Comparison of ENCODE assay signal across 8 cellular contexts in the genomic region with DNA sequence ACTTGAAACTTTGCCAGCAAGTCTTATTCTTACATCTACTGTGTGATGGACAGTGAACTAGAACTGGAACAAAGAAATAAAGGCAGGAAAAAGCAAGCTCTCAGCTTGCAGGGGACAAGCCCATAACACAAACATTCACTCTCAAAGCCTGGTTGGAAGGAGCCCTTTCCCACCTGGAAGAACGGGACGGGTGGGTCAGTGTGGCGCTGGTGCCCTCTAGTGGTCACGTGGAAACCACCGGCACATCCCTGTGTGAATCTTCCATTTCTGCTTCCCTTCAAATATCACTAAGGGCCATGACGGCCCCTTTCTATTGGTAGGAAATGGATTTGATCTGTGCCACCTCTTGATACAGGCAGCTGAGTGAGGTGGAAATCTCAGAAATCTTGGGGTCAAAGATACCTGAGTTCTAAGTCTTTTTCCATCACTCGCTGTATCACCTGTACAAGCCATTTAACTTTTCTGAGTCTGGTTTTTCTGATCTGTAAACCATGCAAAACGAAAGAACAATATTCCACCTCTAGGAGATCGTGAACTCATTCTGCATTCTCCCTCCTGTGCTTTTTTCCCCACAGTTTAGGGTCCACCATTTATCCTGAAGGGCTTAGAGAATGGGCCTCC.
DNase-seq lines count a peak whose midpoint lies in the region; ATAC-seq and TF ChIP-seq lines count a peak whose summit lies in the region.

No MANE protein-coding gene starts in this region.

- H3K9me3 ChIP-seq in tibial nerve = peaks cover 0 to 14% (median 0%) of the 10 kb centered on the region in 4 donors

- POLR2A ChIA-PET in AG04449 (lab: Yijun Ruan, JAX) = no interaction called here
- POLR2A ChIA-PET in activated CD8-positive, alpha-beta T cell treated with anti-CD3 and anti-CD28 coated beads for 36 hours (lab: Charles Lee) = no interaction called here

- 26 to 27% methylated on average over 9 of the region's 9 CpGs for WGBS in tibial nerve, 2 donors

- H3K4me1 ChIP-seq in tibial nerve = peaks cover 0 to 8% (median 0%) of the 10 kb centered on the region in 4 donors

- TF ChIP-seq EP300 in tibial nerve (IDR thresholded peaks at IDR 0.05) = no peak

- CTCF ChIA-PET in AG04449 (lab: Yijun Ruan, JAX) = interaction anchor here (0.7 to 4.4 kb wide), 11 partner anchors 10 to 609 kb away, joined by 3 to 31 read pairs (median 3); no protein-coding TSS in a partner anchor
- CTCF ChIA-PET in activated CD8-positive, alpha-beta T cell treated with anti-CD3 and anti-CD28 coated beads for 36 hours (lab: Charles Lee) = interaction anchor here (0.6 to 1.8 kb wide), 5 partner anchors 64 to 528 kb away, joined by 3 to 6 read pairs (median 3); no protein-coding TSS in a partner anchor

- intact Hi-C loops in activated CD8-positive, alpha-beta T cell treated with anti-CD3 and anti-CD28 coated beads for 36 hours (cut with micrococcal nuclease) = no loop called here

- no peaks in the 10 kb centered on the region for H3K9me3 Mint-ChIP-seq in activated CD8-positive, alpha-beta T cell treated with anti-CD3 and anti-CD28 coated beads for 36 hours
- peaks cover 0 to 21% (median 4%) of the 10 kb centered on the region in 7 donors for H3K9me3 Mint-ChIP-seq in naive B cell

- no peak for TF ChIP-seq POLR2A in tibial nerve (IDR thresholded peaks at IDR 0.05)

- H3K36me3 Mint-ChIP-seq in activated CD8-positive, alpha-beta T cell treated with anti-CD3 and anti-CD28 coated beads for 36 hours (ENCODE audit: low read depth) = no peaks in the 10 kb centered on the region
- H3K36me3 Mint-ChIP-seq in naive B cell = no peaks in the 10 kb centered on the region

- no peak overlapping the region for H3K4me3 ChIP-seq in AG04449 (ENCODE audit: low read depth, low read length)
- H3K4me3 ChIP-seq in GM12864 (ENCODE audit: low read depth, low read length) = no peak overlapping the region
- H3K4me3 ChIP-seq in tibial nerve = no peak overlapping the region

- no peaks in the 10 kb centered on the region for H3K4me1 Mint-ChIP-seq in activated CD8-positive, alpha-beta T cell treated with anti-CD3 and anti-CD28 coated beads for 36 hours (ENCODE audit: low read depth)
- no peaks in the 10 kb centered on the region for H3K4me1 Mint-ChIP-seq in naive B cell

- DNase-seq in AG04449 (ENCODE audit: low read depth, low spot score) (no peak), GM12864 (ENCODE audit: low read depth) (no peak), NCI-H2029 (lab: John Stamatoyannopoulos, UW) (peak; percentile 44), naive B cell (peak; percentile 2), tibial nerve (ENCODE audit: low spot score in 2 of 2) (peak in 1 of 2 donors; percentile 54)
- DNase-seq in activated CD8-positive, alpha-beta T cell treated with anti-CD3 and anti-CD28 coated beads for 36 hours = peak; percentile 39

- no peak overlapping the region for H3K27ac Mint-ChIP-seq in activated CD8-positive, alpha-beta T cell treated with anti-CD3 and anti-CD28 coated beads for 36 hours
- no peak overlapping the region for H3K27ac Mint-ChIP-seq in naive B cell

- H3K4me3 Mint-ChIP-seq in activated CD8-positive, alpha-beta T cell treated with anti-CD3 and anti-CD28 coated beads for 36 hours = no peak overlapping the region
- H3K4me3 Mint-ChIP-seq in naive B cell = no peak overlapping the region

- no peak overlapping the region for H3K27ac ChIP-seq in tibial nerve

- TF ChIP-seq CTCF in AG04449 (IDR thresholded peaks at IDR 0.05; ENCODE audit: insufficient read depth, low read length, missing control alignments) (peak; percentile 91), GM12864 (IDR thresholded peaks at IDR 0.05; ENCODE audit: low read depth, low read length, missing control alignments) (peak; percentile 97), tibial nerve (IDR thresholded peaks at IDR 0.05) (peak; percentile 66 to 73 (median 68))
- TF ChIP-seq CTCF in activated CD8-positive, alpha-beta T cell treated with anti-CD3 and anti-CD28 coated beads for 36 hours (IDR thresholded peaks at IDR 0.05) = peak; percentile 83

- H3K27me3 Mint-ChIP-seq in activated CD8-positive, alpha-beta T cell treated with anti-CD3 and anti-CD28 coated beads for 36 hours = peaks cover 12% of the 10 kb centered on the region
- peaks cover 9 to 20% (median 13%) of the 10 kb centered on the region in 3 donors for H3K27me3 Mint-ChIP-seq in naive B cell

- peaks cover 0 to 15% of the 10 kb centered on the region in 2 donors for H3K27me3 ChIP-seq in tibial nerve

- peak; percentile 37 for ATAC-seq in activated CD8-positive, alpha-beta T cell treated with anti-CD3 and anti-CD28 coated beads for 36 hours
- ATAC-seq in esophagus mucosa = peak; percentile 63
- ATAC-seq in naive B cell (ENCODE audit: low read depth in 2 of 2) = no peak
- no peak for ATAC-seq in HG02973 (IDR thresholded peaks at IDR 0.05; ENCODE audit: unreplicated experiment)

- no peaks in the 10 kb centered on the region for H3K36me3 ChIP-seq in tibial nerve

Comparison
In these comparisons a context has a peak if more than half of its experiments do, and no peak if none do; other contexts are left out.
1. DNase-seq: peak in NCI-H2029 (single experiment), activated CD8-positive, alpha-beta T cell treated with anti-CD3 and anti-CD28 coated beads for 36 hours (single experiment) and naive B cell (single experiment); none in AG04449 (single experiment) and GM12864 (single experiment).
2. ATAC-seq: peak in activated CD8-positive, alpha-beta T cell treated with anti-CD3 and anti-CD28 coated beads for 36 hours (single experiment) and esophagus mucosa (single experiment); none in naive B cell (0 of 2) and HG02973 (single experiment).
3. Peak in every context shown above with its lines, with median percentiles within 50 percentile points of each other: CTCF ChIP-seq.